31 cellular contexts compared by ENCODE assay signal in genomic region chr3:10762116-10762515, GRCh38. TPM values are rescaled to one million over a fixed set of nuclear protein-coding genes. Genes with fewer than 3 reads are reported as not detected.
"Had no signal": no experiment of that assay in that cellular context is flagged by ENCODE, and none has a peak within 500 bp of the region (broad histone marks: within the 10 kb centered on the region; RNA-seq: fewer than 3 reads in every experiment).

No MANE protein-coding gene starts in this region.

- H3K36me3 ChIP-seq: colonic mucosa, gastrocnemius medialis, heart left ventricle, left lung, ovary, spleen, suprapubic skin, transverse colon, upper lobe of right lung, vagina had no signal

- H3K9me3 ChIP-seq: colonic mucosa, gastrocnemius medialis, heart left ventricle, left lung, ovary, psoas muscle, spleen, suprapubic skin, transverse colon, upper lobe of right lung, vagina had no signal

- H3K27me3 ChIP-seq: ovary had no signal

- H3K79me2 ChIP-seq: hepatocyte had no signal

- DNase-seq: colonic mucosa; effector CD8-positive, alpha-beta T cell; endodermal cell; foreskin fibroblast; gastrocnemius medialis; heart left ventricle; left cardiac atrium; left lung; mesenchymal stem cell; midbrain; naive thymus-derived CD4-positive, alpha-beta T cell; nucleus accumbens; ovary; psoas muscle; right cardiac atrium; spleen; stimulated activated CD4-positive, alpha-beta T cell treated with anti-CD3 and anti-CD28 coated beads, Interleukin-4, amount 100 ng/mL, for 1 hour; stimulated activated CD8-positive, alpha-beta memory T cell treated with anti-CD3 and anti-CD28 coated beads, Interleukin-4, amount 100 ng/mL, for 48 hours; stimulated activated naive CD4-positive, alpha-beta T cell; stimulated activated naive CD8-positive, alpha-beta T cell treated with anti-CD3 and anti-CD28 coated beads, Interleukin-15, amount 100 ng/mL, for 72 hours; transverse colon; upper lobe of right lung had no signal

- ATAC-seq: esophagus mucosa; gastrocnemius medialis; heart left ventricle; left cardiac atrium; left lung; naive thymus-derived CD4-positive, alpha-beta T cell; psoas muscle; right cardiac atrium; stimulated activated naive CD8-positive, alpha-beta T cell treated with anti-CD3 and anti-CD28 coated beads, Interleukin-15, amount 100 ng/mL, for 72 hours; upper lobe of right lung had no signal

- FAIRE-seq: islet of Langerhans had no signal

- H2AFZ ChIP-seq: hepatocyte had no signal

- H3K4me3 ChIP-seq: colonic mucosa, gastrocnemius medialis, heart left ventricle, hepatocyte, left lung, ovary, psoas muscle, skin epidermis, spleen, suprapubic skin, transverse colon, upper lobe of right lung, vagina had no signal

- H3K4me1 ChIP-seq: colonic mucosa, gastrocnemius medialis, heart left ventricle, left lung, psoas muscle, spleen, suprapubic skin, transverse colon, upper lobe of right lung, vagina had no signal

- H3K4me2 ChIP-seq: hepatocyte had no signal

- H3K27ac ChIP-seq: colonic mucosa, epithelial cell of prostate, gastrocnemius medialis, heart left ventricle, hepatocyte, left lung, ovary, psoas muscle, skin epidermis, spleen, suprapubic skin, transverse colon, upper lobe of right lung, vagina had no signal

RNA-seq across cellular contexts. Expression of gene SLC6A11, which starts 53.9 kb away (rescaled TPM):
- total RNA-seq: colonic mucosa; gastrocnemius medialis; heart left ventricle; left cardiac atrium; lung microvascular endothelial cell; naive thymus-derived CD4-positive, alpha-beta T cell; psoas muscle; renal cortical epithelial cell; right cardiac atrium; transverse colon had no signal
- polyA plus RNA-seq: heart left ventricle; naive thymus-derived CD4-positive, alpha-beta T cell had no signal
